8 cellular contexts compared by ENCODE assay signal in the genomic region with DNA sequence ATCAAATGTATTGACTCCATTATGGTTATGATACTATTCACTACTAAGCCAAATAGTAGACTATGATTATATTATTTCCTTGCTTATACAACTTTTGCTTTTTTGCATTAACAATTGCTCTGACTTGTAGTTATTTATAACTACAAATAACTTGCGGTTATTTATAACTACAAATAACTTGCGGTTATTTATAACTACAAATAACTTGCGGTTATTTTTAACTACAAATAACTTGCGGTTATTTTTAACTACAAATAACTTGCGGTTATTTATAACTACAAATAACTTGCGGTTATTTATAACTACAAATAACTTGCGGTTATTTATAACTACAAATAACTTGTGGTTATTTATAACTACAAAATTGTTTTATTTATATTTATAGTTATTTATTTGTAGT.
DNase-seq lines count a peak whose midpoint lies in the region; ATAC-seq, FAIRE-seq and TF ChIP-seq lines count a peak whose summit lies in the region.
"Not testable (repeated sequence)": the region's sequence is repeated elsewhere in the genome, so short reads cannot be mapped to it uniquely, and the experiment has no call there.

No MANE protein-coding gene starts in this region.

- H3K9me3 ChIP-seq in BLaER1 treated with 17β-estradiol and CSF1 and Interleukin-3, amounts not matched to agents 10 nM and 100 nM (replicated peaks in 1 of 11); GM12878 (replicated peaks; ENCODE audit: control insufficient read depth, insufficient read depth, low read length); left ventricle myocardium inferior (replicated peaks); kidney (ENCODE audit: control insufficient read depth in 1 of 2, low read length in 2 of 2); small intestine (ENCODE audit: control insufficient read depth, low read depth): not testable (repeated sequence)

- FAIRE-seq in A204.1 (lab: Jason Lieb, UNC) (peak; percentile 84), RCC 7860 (lab: Jason Lieb, UNC) (peak; percentile 59), endometrium (lab: Jason Lieb, UNC) (peak; percentile 60), kidney (lab: Jason Lieb, UNC) (peak; percentile 88), small intestine (lab: Jason Lieb, UNC) (peak; percentile 96)
- not testable (repeated sequence) for FAIRE-seq in GM12878 (lab: Jason Lieb, UNC)

- not testable (repeated sequence) for H3K27me3 ChIP-seq in BLaER1 treated with 17β-estradiol and CSF1 and Interleukin-3, amounts not matched to agents 10 nM and 100 nM; GM12878 (replicated peaks in 1 of 2; ENCODE audit: control insufficient read depth in 2 of 2, insufficient read depth in 2 of 2, low read length in 1 of 2); left ventricle myocardium inferior (ENCODE audit: low read depth); small intestine (ENCODE audit: control insufficient read depth in 2 of 2, insufficient read depth in 2 of 2, low read length in 2 of 2)

- not testable (repeated sequence) for H2AFZ ChIP-seq in GM12878 (ENCODE audit: control insufficient read depth, low read depth, low read length)

- H4K20me1 ChIP-seq in BLaER1 treated with 17β-estradiol and CSF1 and Interleukin-3, amounts not matched to agents 10 nM and 100 nM; GM12878 (ENCODE audit: control insufficient read depth, insufficient read depth): not testable (repeated sequence)

- RAD21 ChIA-PET in GM12878 (lab: Charles Lee; ENCODE audit: unreplicated experiment) = interaction anchor here (1.0 kb wide), 1 partner anchor 16 kb away, joined by 3 read pairs; no protein-coding TSS in a partner anchor

- TF ChIP-seq RAD21 in GM12878 (IDR thresholded peaks at IDR 0.05; ENCODE audit: insufficient read depth, low read depth, low read length) = not testable (repeated sequence)

- H3K4me1 ChIP-seq in BLaER1 treated with 17β-estradiol and CSF1 and Interleukin-3, amounts not matched to agents 10 nM and 100 nM = peaks cover 19 to 48% (median 42%) of the 10 kb centered on the region in 10 experiments
- H3K4me1 ChIP-seq in GM12878 (ENCODE audit: control insufficient read depth, insufficient read depth, low read length); kidney (ENCODE audit: control insufficient read depth in 1 of 2, insufficient read depth in 1 of 2, low read depth in 1 of 2, low read length in 2 of 2); small intestine (ENCODE audit: control insufficient read depth in 2 of 2, insufficient read depth in 1 of 2, low read depth in 1 of 2, low read length in 1 of 2): not testable (repeated sequence)
- H3K4me1 ChIP-seq in left ventricle myocardium inferior = peaks cover 42% of the 10 kb centered on the region

- POLR2A ChIA-PET in GM12878 (lab: Charles Lee) = not testable (repeated sequence)

- not testable (repeated sequence) for ATAC-seq in GM12878

- TF ChIP-seq CTCF in GM12878 (IDR thresholded peaks at IDR 0.05 in 2 of 3, conservative IDR thresholded peaks at IDR 0.05 in 1 of 3; ENCODE audit: control insufficient read depth in 2 of 3, extremely low read depth in 1 of 3, insufficient read depth in 1 of 3, low read depth in 3 of 3, low read length in 3 of 3); left ventricle myocardium inferior (IDR thresholded peaks at IDR 0.05; ENCODE audit: borderline replicate concordance); kidney (IDR thresholded peaks at IDR 0.05; ENCODE audit: borderline replicate concordance, extremely low read depth, insufficient read depth): not testable (repeated sequence)

- TF ChIP-seq EP300 in GM12878 (IDR thresholded peaks at IDR 0.05; ENCODE audit: borderline replicate concordance in 1 of 2, control insufficient read depth in 1 of 2, low read depth in 2 of 2, low read length in 2 of 2) = not testable (repeated sequence)

- intact Hi-C loops in GM12878 (cut with micrococcal nuclease; ENCODE audit: unreplicated experiment); left ventricle myocardium inferior (cut with micrococcal nuclease); kidney (cut with DNase I): not testable (repeated sequence)

- in situ Hi-C loops in GM12878 (cut with MboI) = not testable (repeated sequence)

- BruUV-seq in GM12878 (replicated peaks; lab: Mats Ljungman, UMichigan) = not testable (repeated sequence)

- H3K4me2 ChIP-seq in BLaER1 treated with 17β-estradiol and CSF1 and Interleukin-3, amounts not matched to agents 10 nM and 100 nM = peak overlapping the region in 6 of 11 experiments; percentile 49 to 76 (median 70); a peak in 7 of 22 replicates
- not testable (repeated sequence) for H3K4me2 ChIP-seq in GM12878 (ENCODE audit: control insufficient read depth, insufficient read depth)

- H3K9ac ChIP-seq in BLaER1 treated with 17β-estradiol and CSF1 and Interleukin-3, amounts not matched to agents 10 nM and 100 nM; GM12878 (ENCODE audit: control insufficient read depth, insufficient read depth, low read length); kidney (ENCODE audit: low read length in 2 of 2): not testable (repeated sequence)

- WGBS in GM12878 (ENCODE audit: insufficient coverage, insufficient replicate concordance, low lambda C conversion rate, missing lambda C conversion rate) = under 1% methylated on average over 7 of the region's 7 CpGs
- whole genome bisulfite sequencing in small intestine, 3 donors = 70 to 87% (median 79%) methylated on average over 7 of the region's 7 CpGs

- SMC1A ChIA-PET in GM12878 (lab: Charles Lee; ENCODE audit: uncharacterized antibody, unreplicated experiment) = not testable (repeated sequence)

- CTCF ChIA-PET in GM12878 (lab: Yijun Ruan, JAX) = interaction anchor here (0.6 kb wide), 1 partner anchor 29 kb away, joined by 3 read pairs; no protein-coding TSS in a partner anchor

- H3K27ac ChIP-seq in BLaER1 treated with 17β-estradiol and CSF1 and Interleukin-3, amounts not matched to agents 10 nM and 100 nM; GM12878 (ENCODE audit: control insufficient read depth, insufficient read depth); kidney (ENCODE audit: low read depth in 2 of 2, low read length in 2 of 2); small intestine (ENCODE audit: low read depth in 1 of 2, low read length in 1 of 2): not testable (repeated sequence)
- peak overlapping the region; percentile 42 for H3K27ac ChIP-seq in left ventricle myocardium inferior (replicated peaks)

- H3K79me2 ChIP-seq in GM12878 (ENCODE audit: control insufficient read depth, insufficient read depth, low read length) = not testable (repeated sequence)

- not testable (repeated sequence) for DNase-seq in RCC 7860 (ENCODE audit: low spot score); GM12878 (ENCODE audit: low read depth, low spot score); left ventricle myocardium inferior; kidney; small intestine

- H3K36me3 ChIP-seq in BLaER1 treated with 17β-estradiol and CSF1 and Interleukin-3, amounts not matched to agents 10 nM and 100 nM; GM12878 (ENCODE audit: control insufficient read depth in 2 of 2, insufficient read depth in 2 of 2, low read length in 1 of 2); left ventricle myocardium inferior; kidney (ENCODE audit: control insufficient read depth in 1 of 2, insufficient read depth in 2 of 2, low read length in 2 of 2); small intestine (ENCODE audit: control insufficient read depth in 2 of 2, insufficient read depth in 2 of 2, low read length in 2 of 2): not testable (repeated sequence)

- TF ChIP-seq POLR2A in GM12878 (IDR thresholded peaks at IDR 0.05; ENCODE audit: low read depth, low read length) = not testable (repeated sequence)

- not testable (repeated sequence) for H3K4me3 ChIP-seq in BLaER1 treated with 17β-estradiol and CSF1 and Interleukin-3, amounts not matched to agents 10 nM and 100 nM; GM12878; left ventricle myocardium inferior; kidney (ENCODE audit: low read length in 2 of 2); small intestine (ENCODE audit: low read depth in 1 of 2, low read length in 2 of 2)

TF ChIP-seq in GM12878, 131 proteins besides CTCF, POLR2A, EP300 and RAD21:
- peak; percentile 45; the same call in 1 of the 2 replicates for TF ChIP-seq TBL1XR1 (IDR thresholded peaks at IDR 0.05; ENCODE audit: low read depth, low read length)
- peak; percentile 85 for TF ChIP-seq MEF2A (IDR thresholded peaks at IDR 0.05; ENCODE audit: insufficient read depth, low read depth, low read length)
- peak; percentile 68 for TF ChIP-seq MEF2B (IDR thresholded peaks at IDR 0.05; ENCODE audit: partially characterized antibody, poor library complexity, severe bottlenecking)
- peak; percentile 72; the same call in 1 of the 2 replicates for TF ChIP-seq RUNX3 (IDR thresholded peaks at IDR 0.05; ENCODE audit: low read length)
- TF ChIP-seq NFIC (IDR thresholded peaks at IDR 0.05; ENCODE audit: low read depth, low read length) = peak; percentile 49; the same call in 1 of the 2 replicates
